In the genomic region with DNA sequence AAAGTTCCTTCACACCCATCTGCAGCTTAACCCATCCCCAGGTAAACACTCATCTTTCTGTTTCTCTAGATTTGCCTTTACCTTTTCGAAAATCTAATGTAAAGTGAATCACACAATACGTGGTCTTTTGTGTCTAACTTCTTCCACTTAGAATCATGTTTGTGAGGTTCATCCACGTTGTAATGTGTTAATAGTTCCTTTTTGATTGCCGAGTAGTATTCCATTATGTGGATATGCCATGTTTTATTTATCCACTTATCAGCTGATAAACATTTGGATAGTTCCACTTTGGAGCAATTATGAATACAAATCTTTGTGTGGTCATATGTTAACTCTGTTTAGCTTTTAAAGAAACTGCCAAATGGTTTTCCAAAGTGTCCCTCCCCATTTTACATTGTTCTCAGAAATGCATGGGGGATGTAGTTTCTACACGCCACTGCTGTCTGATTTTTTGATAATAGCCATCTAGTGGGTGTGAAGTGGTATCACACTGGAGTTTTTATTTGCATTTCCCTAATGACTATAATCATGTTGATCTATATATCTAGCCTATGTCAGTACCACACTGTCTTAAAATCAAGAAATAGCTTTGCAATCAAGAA, we compare ENCODE assay signal across 12 cellular contexts. TPM values are rescaled to one million over a fixed set of nuclear protein-coding genes. Genes with fewer than 3 reads are reported as not detected.
DNase-seq lines count a peak whose midpoint lies in the region; ATAC-seq and TF ChIP-seq lines count a peak whose summit lies in the region.
"Had no signal": no experiment of that assay in that cellular context is flagged by ENCODE, and none has a peak within 500 bp of the region (broad histone marks: within the 10 kb centered on the region; RNA-seq: fewer than 3 reads in every experiment).

No MANE protein-coding gene starts in this region.

- H3K79me1 ChIP-seq in H9 (ENCODE audit: insufficient read depth, low read depth, low read length, poor library complexity, severe bottlenecking), result no peaks in the 10 kb centered on the region

- no peak overlapping the region for H4K91ac ChIP-seq in H9 (ENCODE audit: insufficient read length, low read depth, low read length)

- no peak overlapping the region for H4K8ac ChIP-seq in H9 (replicated peaks; ENCODE audit: insufficient read length, low read depth, low read length)

- no peak overlapping the region for H2AK5ac ChIP-seq in H9 (ENCODE audit: insufficient read length, low read length)

- ATAC-seq in lower lobe of right lung, result no peak
- no peak for ATAC-seq in body of pancreas
- ATAC-seq in GM18868 (IDR thresholded peaks at IDR 0.05; ENCODE audit: unreplicated experiment), result no peak
- ATAC-seq: activated CD4-positive, CD25-positive, alpha-beta regulatory T cell treated with anti-CD3 and anti-CD28 coated beads, Interleukin-2, amount 50 U/mL, for 24 hours; left lobe of liver; Panc1 had no signal

- H3K9me3 Mint-ChIP-seq in H9, result no peaks in the 10 kb centered on the region

- H3K27me3 ChIP-seq in H9 (ENCODE audit: insufficient read depth, low read length) (no peaks in the 10 kb centered on the region), lower lobe of right lung (ENCODE audit: low read depth) (no peaks in the 10 kb centered on the region), body of pancreas (no peaks in the 10 kb centered on the region)

- no CpG with 5 or more reads among the region's 5 CpGs for WGBS in H9 (ENCODE audit: extremely low coverage, insufficient read length, low lambda C conversion rate)
- 92 to 99% methylated on average over 5 of the region's 5 CpGs for WGBS in body of pancreas, 2 donors

- H2BK15ac ChIP-seq in H9 (ENCODE audit: low read depth, low read length), result no peak overlapping the region

- H2BK12ac ChIP-seq in H9 (ENCODE audit: insufficient read length, low read depth, low read length), result no peak overlapping the region

- in situ Hi-C loops in Caki2 (cut with HindIII; ENCODE audit: low pct_unique_long_range_greater_than_20kb, low sequenced_read_pairs), result no loop called here

- H3T11ph ChIP-seq in H9 (ENCODE audit: low read length), result no peak overlapping the region

- no peaks in the 10 kb centered on the region for H3K27me3 Mint-ChIP-seq in H9 (ENCODE audit: low read depth)

- DNase-seq in Caki2 (ENCODE audit: low read depth) (peak; percentile 23), H9 (no peak), lower lobe of right lung (no peak), body of pancreas (no peak), H4 (ENCODE audit: low spot score) (no peak)
- DNase-seq: amygdala, NCI-H1694 treated with DMSO at 0.1 percent for 48 hours had no signal

- no peak overlapping the region for H2BK120ac ChIP-seq in H9 (ENCODE audit: low read depth, low read length, poor library complexity, severe bottlenecking)

- no peak overlapping the region for H3K4ac ChIP-seq in H9 (ENCODE audit: low read depth, low read length)

- TF ChIP-seq POLR2A in body of pancreas (IDR thresholded peaks at IDR 0.05), result no peak

- no peak overlapping the region for H2BK20ac ChIP-seq in H9 (ENCODE audit: low read depth, low read length, poor library complexity, severe bottlenecking)

- H4K5ac ChIP-seq in H9 (ENCODE audit: insufficient read length, low read depth, low read length), result no peak overlapping the region

- peaks cover 16% of the 10 kb centered on the region for H3K36me3 ChIP-seq in lower lobe of right lung
- peaks cover 0 to 1% of the 10 kb centered on the region in 2 donors for H3K36me3 ChIP-seq in body of pancreas (replicated peaks in 1 of 2; ENCODE audit: insufficient read depth in 1 of 2, low read depth in 2 of 2)

- peaks cover 9 to 29% (median 16%) of the 10 kb centered on the region in 3 experiments; a peak in 6 of 7 replicates for H3K36me3 Mint-ChIP-seq in H9 (ENCODE audit: insufficient read depth in 1 of 3, low read depth in 3 of 3)

- no peak overlapping the region for H3K18ac ChIP-seq in H9 (ENCODE audit: insufficient read length, low read depth, low read length)

- H4K20me1 ChIP-seq in H9 (ENCODE audit: control insufficient read depth, insufficient read depth, insufficient read length), result no peaks in the 10 kb centered on the region

- H3K4me3 ChIP-seq in lower lobe of right lung (no peak overlapping the region), body of pancreas (no peak overlapping the region)

- no peak overlapping the region for H3K27ac Mint-ChIP-seq in H9

- no peak overlapping the region for H3K9ac ChIP-seq in H9 (ENCODE audit: extremely low read depth, insufficient read length, low read length)

- no peak overlapping the region for H3K56ac ChIP-seq in H9 (ENCODE audit: insufficient read length, low read depth, low read length)

- no peak overlapping the region for H2AFZ ChIP-seq in H9 (ENCODE audit: low read length)

- H3K4me3 Mint-ChIP-seq in H9, result no peak overlapping the region

- no peak overlapping the region for H3K27ac ChIP-seq in H9 (ENCODE audit: insufficient read length, low read depth, low read length)
- H3K27ac ChIP-seq in VCaP, result no peak overlapping the region
- no peak overlapping the region for H3K27ac ChIP-seq in lower lobe of right lung
- H3K27ac ChIP-seq in body of pancreas, result peak overlapping the region in 1 of 4 donors; percentile 81

- intact Hi-C loops in lower lobe of right lung (cut with DNase I) (no loop called here), body of pancreas (cut with DNase I) (no loop called here)

- H3K9me3 ChIP-seq in H9 (ENCODE audit: control insufficient read depth, low read depth, low read length) (no peaks in the 10 kb centered on the region), lower lobe of right lung (no peaks in the 10 kb centered on the region), body of pancreas (no peaks in the 10 kb centered on the region)

- H3K79me2 ChIP-seq in H9 (ENCODE audit: insufficient read depth, low read length), result no peaks in the 10 kb centered on the region

- TF ChIP-seq CTCF in H9 (conservative IDR thresholded peaks at IDR 0.05), result peak; percentile 25; the same call in 1 of the 3 replicates
- 0 out of 2 replicates have a peak, but pooled peaks have one; percentile 10 for TF ChIP-seq CTCF in VCaP (conservative IDR thresholded peaks at IDR 0.05)
- TF ChIP-seq CTCF in lower lobe of right lung (IDR thresholded peaks at IDR 0.05), result peak; percentile 14
- TF ChIP-seq CTCF in body of pancreas (IDR thresholded peaks at IDR 0.05), result no peak

- H3K4me2 ChIP-seq in H9 (ENCODE audit: insufficient read depth, insufficient read length, low read length), result no peak overlapping the region

- no peak overlapping the region for H3K23ac ChIP-seq in H9 (ENCODE audit: insufficient read length, low read depth, low read length)

- H3K14ac ChIP-seq in H9 (ENCODE audit: insufficient read depth, low read length), result no peak overlapping the region

- H3K23me2 ChIP-seq in H9 (ENCODE audit: insufficient read length, low read depth, low read length, poor library complexity, severe bottlenecking), result no peaks in the 10 kb centered on the region

- H3K4me1 ChIP-seq in H9 (ENCODE audit: insufficient read depth, low read length) (no peaks in the 10 kb centered on the region), lower lobe of right lung (peaks cover 9% of the 10 kb centered on the region), body of pancreas (no peaks in the 10 kb centered on the region)

- H3K4me1 Mint-ChIP-seq in H9, result peaks cover 8 to 11% of the 10 kb centered on the region in 2 experiments; a peak in 3 of 4 replicates

- no peak overlapping the region for H2BK5ac ChIP-seq in H9 (ENCODE audit: insufficient read length, low read length)

RNA-seq across cellular contexts. Expression of gene PECR, which starts 22.3 kb away (rescaled TPM):
- total RNA-seq in Caki2 (2014; rRNA removed; shearing (Covaris generic); ENCODE audit: low replicate concordance), result 50.7 and 52.9 TPM in 2 replicates
- total RNA-seq in H9 (2021) (15.3 and 16.5 TPM in 2 replicates), lower lobe of right lung (18.5 TPM), body of pancreas (1 to 10 TPM; 5.9 to 6.5 TPM)
- 12.8 and 21.8 TPM in 2 replicates for total RNA-seq in H4 (2014; rRNA removed; shearing (Covaris generic))

RNA-seq across cellular contexts. Expression of gene TMEM169, which starts 22.4 kb away (rescaled TPM):
- total RNA-seq in Caki2 (2014; rRNA removed; shearing (Covaris generic); ENCODE audit: low replicate concordance), result 5.5 and 8.3 TPM in 2 replicates
- 0.97 and 1.0 TPM in 2 replicates for total RNA-seq in H9 (2021)
- total RNA-seq in lower lobe of right lung, result 1.2 TPM
- total RNA-seq in body of pancreas, result under 1 TPM in 1 of 2 donors, not detected in 1; 0.26 TPM
- total RNA-seq in H4 (2014; rRNA removed; shearing (Covaris generic)), result 0.16 and 0.35 TPM in 2 replicates

RNA-seq across cellular contexts. Expression of gene MREG, which starts 46.0 kb away (rescaled TPM):
- total RNA-seq in Caki2 (2014; rRNA removed; shearing (Covaris generic); ENCODE audit: low replicate concordance), result 9.7 and 12.0 TPM in 2 replicates
- 21.0 and 21.8 TPM in 2 replicates for total RNA-seq in H9 (2021)
- 12.7 TPM for total RNA-seq in lower lobe of right lung
- 1 to 10 TPM; 3.6 TPM for total RNA-seq in body of pancreas
- 5.5 and 8.3 TPM in 2 replicates for total RNA-seq in H4 (2014; rRNA removed; shearing (Covaris generic))

RNA-seq across cellular contexts. Expression of gene XRCC5, which starts 49.8 kb away (rescaled TPM):
- 219 and 224 TPM in 2 replicates for total RNA-seq in Caki2 (2014; rRNA removed; shearing (Covaris generic); ENCODE audit: low replicate concordance)
- total RNA-seq in H9 (2021), result 613 and 618 TPM in 2 replicates
- 155 TPM for total RNA-seq in lower lobe of right lung
- total RNA-seq in body of pancreas, result 10 to 100 TPM; 74.2 to 74.7 TPM
- 328 and 390 TPM in 2 replicates for total RNA-seq in H4 (2014; rRNA removed; shearing (Covaris generic))

Comparison
In these comparisons a context has a peak if more than half of its experiments do, and no peak if none do; other contexts are left out.
1. CTCF ChIP-seq: peak in H9 (single experiment), VCaP (single experiment) and lower lobe of right lung (single experiment); none in body of pancreas (0 of 7).